Comparison of ENCODE assay signal across 17 cellular contexts in genomic region chr1:53139911-53140310, GRCh38. TPM values are rescaled to one million over a fixed set of nuclear protein-coding genes. Genes with fewer than 3 reads are reported as not detected.
A peak's percentile ranks its signal among the peaks of the same experiment; 100 is the strongest.
DNase-seq lines count a peak whose midpoint lies in the region; ATAC-seq and TF ChIP-seq lines count a peak whose summit lies in the region.
"Had no signal": no experiment of that assay in that cellular context is flagged by ENCODE, and none has a peak within 500 bp of the region (broad histone marks: within the 10 kb centered on the region; RNA-seq: fewer than 3 reads in every experiment).

No MANE protein-coding gene starts in this region.

- peak overlapping the region; percentile 51 for H3K27ac ChIP-seq in fibroblast of lung (ENCODE audit: insufficient read depth, low read length)
- H3K27ac ChIP-seq in brain microvascular endothelial cell, result no peak overlapping the region

- DNase-seq in DMS53 treated with DMSO at 0.1 percent for 48 hours (lab: John Stamatoyannopoulos, UW; ENCODE audit: unreplicated experiment), result peak; percentile 33
- peak; percentile 79 for DNase-seq in adipocyte (ENCODE audit: low read depth)
- peak; percentile 46 to 89 for DNase-seq in fibroblast of lung (ENCODE audit: low read depth in 2 of 2)
- peak; percentile 75 for DNase-seq in retinal pigment epithelial cell (ENCODE audit: low read depth)
- no peak for DNase-seq in GOT3 (lab: John Stamatoyannopoulos, UW)
- no peak for DNase-seq in brain microvascular endothelial cell
- DNase-seq in SIG-M5 treated with dmso at 0.1 percent for 504 hours (lab: John Stamatoyannopoulos, UW; ENCODE audit: unreplicated experiment), result no peak
- DNase-seq: activated naive CD4-positive, alpha-beta T cell treated with anti-CD3 and anti-CD28 coated beads, Interleukin-2, amount 50 U/mL, for 16 hours; effector CD4-positive, alpha-beta T cell; GF-D8; mesendoderm; NCI-H1092 treated with DMSO at 0.1 percent for 48 hours; NCI-H526; SHP77 treated with DMSO at 0.1 percent for 48 hours; stimulated activated CD4-positive, alpha-beta T cell treated with anti-CD3 and anti-CD28 coated beads, Interleukin-4, amount 100 ng/mL, for 4 hours; stimulated activated naive CD4-positive, alpha-beta T cell treated with Interleukin-2 at 50 U/mL for 16 hours had no signal

- H3K79me2 ChIP-seq in fibroblast of lung (ENCODE audit: control insufficient read depth, insufficient read depth, low read length), result no peaks in the 10 kb centered on the region

- H2AFZ ChIP-seq in fibroblast of lung (ENCODE audit: low read length), result no peak overlapping the region

- H3K36me3 ChIP-seq in adipocyte (ENCODE audit: control insufficient read depth, insufficient read depth, low read length, severe bottlenecking) (no peaks in the 10 kb centered on the region), fibroblast of lung (ENCODE audit: control insufficient read depth, insufficient read depth, low read length) (no peaks in the 10 kb centered on the region), brain microvascular endothelial cell (replicated peaks) (no peaks in the 10 kb centered on the region)

- TF ChIP-seq CTCF in fibroblast of lung (conservative IDR thresholded peaks at IDR 0.05 in 1 of 2, IDR thresholded peaks at IDR 0.05 in 1 of 2; ENCODE audit: low read depth in 1 of 2, low read length in 2 of 2) (no peak), retinal pigment epithelial cell (conservative IDR thresholded peaks at IDR 0.05; ENCODE audit: low read depth, low read length) (no peak), brain microvascular endothelial cell (IDR thresholded peaks at IDR 0.05; ENCODE audit: low read depth, low read length, missing control alignments) (no peak)

- in situ Hi-C loops in brain microvascular endothelial cell (cut with HindIII; ENCODE audit: low pct_ligation_motif_present, low sequenced_read_pairs), result no loop called here

- H3K4me3 ChIP-seq in adipocyte (ENCODE audit: low read length), result no peak overlapping the region
- no peak overlapping the region for H3K4me3 ChIP-seq in fibroblast of lung (replicated peaks in 1 of 4; ENCODE audit: control extremely low read depth in 1 of 4, insufficient read depth in 1 of 4, low read depth in 3 of 4, low read length in 4 of 4)
- H3K4me3 ChIP-seq in retinal pigment epithelial cell (ENCODE audit: low read length), result no peak overlapping the region
- H3K4me3 ChIP-seq in brain microvascular endothelial cell (ENCODE audit: low read depth, low read length), result no peak overlapping the region

- no peaks in the 10 kb centered on the region for H3K27me3 ChIP-seq in adipocyte (replicated peaks; ENCODE audit: control insufficient read depth, insufficient read depth, low read length)
- H3K27me3 ChIP-seq in fibroblast of lung (ENCODE audit: control insufficient read depth, insufficient read depth, low read length), result no peaks in the 10 kb centered on the region
- H3K27me3 ChIP-seq in brain microvascular endothelial cell (replicated peaks), result no peaks in the 10 kb centered on the region

- no peak for ATAC-seq in HG02938 (IDR thresholded peaks at IDR 0.05; ENCODE audit: unreplicated experiment)

- H3K9ac ChIP-seq in adipocyte (ENCODE audit: low read length) (peak overlapping the region; percentile 54), fibroblast of lung (ENCODE audit: insufficient read depth, low read length) (no peak overlapping the region)

- no peak overlapping the region for H3K4me2 ChIP-seq in fibroblast of lung (ENCODE audit: extremely low read depth, insufficient read depth, low read length)

- H3K9me3 ChIP-seq in adipocyte (ENCODE audit: control insufficient read depth, low read length) (peaks cover 11% of the 10 kb centered on the region), fibroblast of lung (ENCODE audit: control insufficient read depth, insufficient read depth, low read depth, low read length) (no peaks in the 10 kb centered on the region)

- peaks cover 18% of the 10 kb centered on the region for H3K4me1 ChIP-seq in adipocyte (ENCODE audit: control insufficient read depth, insufficient read depth, low read length)
- peaks cover 14% of the 10 kb centered on the region for H3K4me1 ChIP-seq in fibroblast of lung (ENCODE audit: control insufficient read depth, extremely low read depth, insufficient read depth, low read length)

- no peaks in the 10 kb centered on the region for H4K20me1 ChIP-seq in fibroblast of lung (ENCODE audit: control insufficient read depth, extremely low read depth, insufficient read depth, low read length)

RNA-seq across cellular contexts. Expression of gene SLC1A7, which starts 2.5 kb away (rescaled TPM):
- 0.26 and 0.33 TPM in 2 replicates for total RNA-seq in fibroblast of lung
- 0.09 and 0.15 TPM in 2 replicates for polyA plus RNA-seq in fibroblast of lung
- polyA plus RNA-seq in fibroblast of lung (2012), result 0.58 and 1.0 TPM in 2 replicates
- 1.9 TPM in 1 of 2 replicates, not detected in the other for polyA minus RNA-seq in fibroblast of lung (ENCODE audit: low replicate concordance)

RNA-seq across cellular contexts. Expression of gene CPT2, which starts 56.7 kb away (rescaled TPM):
- total RNA-seq in fibroblast of lung, result 13.4 and 18.3 TPM in 2 replicates
- polyA plus RNA-seq in fibroblast of lung, result 17.2 and 17.3 TPM in 2 replicates
- 11.4 TPM in 2 replicates for polyA plus RNA-seq in fibroblast of lung (2012)
- 12.4 and 14.3 TPM in 2 replicates for polyA minus RNA-seq in fibroblast of lung (ENCODE audit: low replicate concordance)

Comparison
In these comparisons a context has a peak if more than half of its experiments do, and no peak if none do; other contexts are left out.
1. DNase-seq: peak in DMS53 treated with DMSO at 0.1 percent for 48 hours (single experiment), adipocyte (single experiment), fibroblast of lung (2 of 2) and retinal pigment epithelial cell (single experiment); none in GOT3 (single experiment), brain microvascular endothelial cell (single experiment) and SIG-M5 treated with dmso at 0.1 percent for 504 hours (single experiment).